Comparison of ENCODE assay signal across 8 cellular contexts in genomic region chr10:80699602-80700039, GRCh38.
A peak's percentile ranks its signal among the peaks of the same experiment; 100 is the strongest.
DNase-seq lines count a peak whose midpoint lies in the region; ATAC-seq and TF ChIP-seq lines count a peak whose summit lies in the region.

No MANE protein-coding gene starts in this region.

- H3K36me3 Mint-ChIP-seq in activated naive CD4-positive, alpha-beta T cell treated with anti-CD3 and anti-CD28 coated beads for 36 hours (ENCODE audit: low read depth), result no peaks in the 10 kb centered on the region
- H3K36me3 Mint-ChIP-seq in progenitor cell of endocrine pancreas (ENCODE audit: insufficient read depth), result no peaks in the 10 kb centered on the region

- intact Hi-C loops in activated naive CD4-positive, alpha-beta T cell treated with anti-CD3 and anti-CD28 coated beads for 36 hours (cut with micrococcal nuclease), result loop anchor here (1.0 to 5.0 kb wide), 7 partner anchors 37 to 480 kb away; no protein-coding TSS in a partner anchor
- intact Hi-C loops in Right ventricle myocardium superior (cut with DNase I) (loop anchor here (10.0 kb wide), 1 partner anchor 225 kb away; no protein-coding TSS in a partner anchor), vagina (cut with DNase I) (no loop called here)

- CTCF ChIA-PET in activated naive CD4-positive, alpha-beta T cell treated with anti-CD3 and anti-CD28 coated beads for 36 hours (lab: Charles Lee), result interaction anchor here (0.6 to 4.3 kb wide), 25 partner anchors 9 to 1138 kb away, joined by 3 to 22 read pairs (median 3); no protein-coding TSS in a partner anchor

- no peak overlapping the region for H3K4me3 ChIP-seq in H7 (ENCODE audit: insufficient read depth, low read depth, low read length)
- H3K4me3 ChIP-seq in vagina, result no peak overlapping the region

- H3K27me3 ChIP-seq in H7 (ENCODE audit: control insufficient read depth, insufficient read depth, low read length) (no peaks in the 10 kb centered on the region), vagina (no peaks in the 10 kb centered on the region)

- ATAC-seq in Right ventricle myocardium superior (ENCODE audit: poor library complexity), result peak; percentile 90

- no peak overlapping the region for H3K4me3 Mint-ChIP-seq in activated naive CD4-positive, alpha-beta T cell treated with anti-CD3 and anti-CD28 coated beads for 36 hours
- no peak overlapping the region for H3K4me3 Mint-ChIP-seq in progenitor cell of endocrine pancreas (ENCODE audit: low read depth)

- TF ChIP-seq CTCF in progenitor cell of endocrine pancreas (IDR thresholded peaks at IDR 0.05; ENCODE audit: unreplicated experiment) (peak; percentile 94), vagina (IDR thresholded peaks at IDR 0.05) (peak in 2 of 3 experiments; percentile 74 to 77)

- no peaks in the 10 kb centered on the region for H3K27me3 Mint-ChIP-seq in activated naive CD4-positive, alpha-beta T cell treated with anti-CD3 and anti-CD28 coated beads for 36 hours (ENCODE audit: low read depth)
- peaks cover 6% of the 10 kb centered on the region for H3K27me3 Mint-ChIP-seq in progenitor cell of endocrine pancreas

- no peak overlapping the region for H3K27ac ChIP-seq in vagina

- H3K9me3 Mint-ChIP-seq in activated naive CD4-positive, alpha-beta T cell treated with anti-CD3 and anti-CD28 coated beads for 36 hours, result no peaks in the 10 kb centered on the region
- no peaks in the 10 kb centered on the region for H3K9me3 Mint-ChIP-seq in progenitor cell of endocrine pancreas (ENCODE audit: low read depth)

- H3K4me1 ChIP-seq in vagina, result no peaks in the 10 kb centered on the region

- TF ChIP-seq POLR2A in vagina (IDR thresholded peaks at IDR 0.05), result no peak

- H3K9me3 ChIP-seq in vagina, result no peaks in the 10 kb centered on the region

- H3K4me1 Mint-ChIP-seq in activated naive CD4-positive, alpha-beta T cell treated with anti-CD3 and anti-CD28 coated beads for 36 hours (ENCODE audit: low read depth), result no peaks in the 10 kb centered on the region
- H3K4me1 Mint-ChIP-seq in progenitor cell of endocrine pancreas (ENCODE audit: low read depth), result peaks cover 17% of the 10 kb centered on the region

- no peak overlapping the region for H3K27ac Mint-ChIP-seq in activated naive CD4-positive, alpha-beta T cell treated with anti-CD3 and anti-CD28 coated beads for 36 hours
- H3K27ac Mint-ChIP-seq in progenitor cell of endocrine pancreas, result no peak overlapping the region

- peak; percentile 1 for DNase-seq in GM04503 (ENCODE audit: low read depth)
- DNase-seq in H7, result peak; percentile 87
- peak; percentile 62 for DNase-seq in LoVo (ENCODE audit: low spot score)
- DNase-seq in SK-N-DZ (ENCODE audit: low spot score), result peak; percentile 69
- DNase-seq in activated naive CD4-positive, alpha-beta T cell treated with anti-CD3 and anti-CD28 coated beads for 36 hours, result peak; percentile 87
- DNase-seq in Right ventricle myocardium superior, result peak; percentile 87
- DNase-seq in progenitor cell of endocrine pancreas (ENCODE audit: low spot score, unreplicated experiment), result peak; percentile 86
- DNase-seq in vagina (ENCODE audit: extremely low spot score in 2 of 2), result no peak

- H3K36me3 ChIP-seq in H7 (replicated peaks; ENCODE audit: control insufficient read depth, insufficient read depth, low read length) (no peaks in the 10 kb centered on the region), vagina (no peaks in the 10 kb centered on the region)

Comparison
In these comparisons a context has a peak if more than half of its experiments do, and no peak if none do; other contexts are left out.
1. DNase-seq: peak in GM04503 (single experiment), H7 (single experiment), LoVo (single experiment), SK-N-DZ (single experiment), activated naive CD4-positive, alpha-beta T cell treated with anti-CD3 and anti-CD28 coated beads for 36 hours (single experiment), Right ventricle myocardium superior (single experiment) and progenitor cell of endocrine pancreas (single experiment); none in vagina (0 of 2).